ENCODE assay signal across 17 cellular contexts in genomic region chr16:57127037-57127763, GRCh38. TPM values are rescaled to one million over a fixed set of nuclear protein-coding genes. Genes with fewer than 3 reads are reported as not detected.
DNase-seq lines count a peak whose midpoint lies in the region; ATAC-seq and TF ChIP-seq lines count a peak whose summit lies in the region.
"Had no signal": no experiment of that assay in that cellular context is flagged by ENCODE, and none has a peak within 500 bp of the region (broad histone marks: within the 10 kb centered on the region; RNA-seq: fewer than 3 reads in every experiment).

No MANE protein-coding gene starts in this region.

- POLR2A ChIA-PET in activated CD4-positive, alpha-beta memory T cell treated with anti-CD3 and anti-CD28 coated beads, Interleukin-2, amount 10 ng/mL, durations not matched to agents 7 days and 5 days (lab: Charles Lee) = interaction anchor here (0.7 to 1.5 kb wide), 7 partner anchors 8 to 119 kb away, joined by 3 to 10 read pairs (median 3); partner anchors contain the start of genes PSME3IP1 and RSPRY1

- peaks cover 49% of the 10 kb centered on the region for H3K36me3 ChIP-seq in neutrophil

- no peak for TF ChIP-seq CTCF in neutrophil (IDR thresholded peaks at IDR 0.05)

- H3K4me1 ChIP-seq in neutrophil (ENCODE audit: control insufficient read depth in 1 of 2, insufficient read depth in 1 of 2, low read depth in 1 of 2, low read length in 1 of 2) = peaks cover 38 to 58% of the 10 kb centered on the region in 2 experiments

- no peak for DNase-seq in activated CD4-positive, CD25-positive, alpha-beta regulatory T cell (lab: John Stamatoyannopoulos, UW)
- DNase-seq in activated CD4-positive, alpha-beta memory T cell treated with anti-CD3 and anti-CD28 coated beads, Interleukin-2, amount 10 ng/mL, durations not matched to agents 7 days and 5 days = no peak
- no peak for DNase-seq in ureter (ENCODE audit: low spot score)
- no peak for DNase-seq in pons (ENCODE audit: low spot score)
- DNase-seq: Calu3; effector CD4-positive, alpha-beta T cell; GOT3; NCI-H1105 treated with DMSO at 0.1 percent for 48 hours; NCI-H510A treated with DMSO at 0.1 percent for 48 hours; occipital lobe; stimulated activated CD4-positive, alpha-beta T cell treated with anti-CD3 and anti-CD28 coated beads, Interleukin-12 subunit alpha, Interleukin-12 subunit beta, amount 100 ng/mL, for 4 hours; T-helper 9 cell had no signal

- no peak overlapping the region for H3K4me3 ChIP-seq in neutrophil (ENCODE audit: low read depth in 1 of 2, low read length in 1 of 2)

- H3K36me3 Mint-ChIP-seq in activated CD4-positive, alpha-beta memory T cell treated with anti-CD3 and anti-CD28 coated beads, Interleukin-2, amount 10 ng/mL, durations not matched to agents 7 days and 5 days (ENCODE audit: low read depth) = no peaks in the 10 kb centered on the region

- H3K9me3 Mint-ChIP-seq in activated CD4-positive, alpha-beta memory T cell treated with anti-CD3 and anti-CD28 coated beads, Interleukin-2, amount 10 ng/mL, durations not matched to agents 7 days and 5 days = no peaks in the 10 kb centered on the region
- H3K9me3 Mint-ChIP-seq: type B pancreatic cell had no signal

- peak overlapping the region; percentile 53 for H3K27ac Mint-ChIP-seq in activated CD4-positive, alpha-beta memory T cell treated with anti-CD3 and anti-CD28 coated beads, Interleukin-2, amount 10 ng/mL, durations not matched to agents 7 days and 5 days
- H3K27ac Mint-ChIP-seq: type B pancreatic cell had no signal

- peak overlapping the region; percentile 85 for H3K27ac ChIP-seq in neutrophil

- no peaks in the 10 kb centered on the region for H3K27me3 Mint-ChIP-seq in activated CD4-positive, alpha-beta memory T cell treated with anti-CD3 and anti-CD28 coated beads, Interleukin-2, amount 10 ng/mL, durations not matched to agents 7 days and 5 days
- H3K27me3 Mint-ChIP-seq: type B pancreatic cell had no signal

- H3K4me3 Mint-ChIP-seq in activated CD4-positive, alpha-beta memory T cell treated with anti-CD3 and anti-CD28 coated beads, Interleukin-2, amount 10 ng/mL, durations not matched to agents 7 days and 5 days = no peak overlapping the region
- H3K4me3 Mint-ChIP-seq: type B pancreatic cell had no signal

- ATAC-seq in activated CD4-positive, CD25-positive, alpha-beta regulatory T cell treated with anti-CD3 and anti-CD28 coated beads, Interleukin-2, amount 50 U/mL, for 24 hours = peak; percentile 32 to 33
- ATAC-seq in GM21786 (IDR thresholded peaks at IDR 0.05; ENCODE audit: unreplicated experiment) = peak; percentile 70
- no peak for ATAC-seq in HG03442 (IDR thresholded peaks at IDR 0.05; ENCODE audit: unreplicated experiment)

- CTCF ChIA-PET in activated CD4-positive, alpha-beta memory T cell treated with anti-CD3 and anti-CD28 coated beads, Interleukin-2, amount 10 ng/mL, durations not matched to agents 7 days and 5 days (lab: Charles Lee) = interaction anchor here (4.9 kb wide), 1 partner anchor 34 kb away, joined by 17 read pairs; the partner anchor contains the start of gene CPNE2

- no peaks in the 10 kb centered on the region for H3K9me3 ChIP-seq in neutrophil

- no peaks in the 10 kb centered on the region for H3K27me3 ChIP-seq in neutrophil

- H3K4me1 Mint-ChIP-seq in activated CD4-positive, alpha-beta memory T cell treated with anti-CD3 and anti-CD28 coated beads, Interleukin-2, amount 10 ng/mL, durations not matched to agents 7 days and 5 days = peaks cover 71% of the 10 kb centered on the region

RNA-seq across cellular contexts. Expression of gene CPNE2, which starts 34.8 kb away (rescaled TPM):
- 1 to 10 TPM; 4.6 to 4.8 TPM for total RNA-seq in activated CD4-positive, alpha-beta memory T cell treated with anti-CD3 and anti-CD28 coated beads, Interleukin-2, amount 10 ng/mL, durations not matched to agents 7 days and 5 days
- 19.8 TPM for total RNA-seq in ureter

RNA-seq across cellular contexts. Expression of gene PSME3IP1, which starts 58.6 kb away (rescaled TPM):
- total RNA-seq in activated CD4-positive, alpha-beta memory T cell treated with anti-CD3 and anti-CD28 coated beads, Interleukin-2, amount 10 ng/mL, durations not matched to agents 7 days and 5 days = 100 to 1,000 TPM; 112 to 115 TPM
- total RNA-seq in ureter = 122 TPM

RNA-seq across cellular contexts. Expression of gene RSPRY1, which starts 58.9 kb away (rescaled TPM):
- total RNA-seq in activated CD4-positive, alpha-beta memory T cell treated with anti-CD3 and anti-CD28 coated beads, Interleukin-2, amount 10 ng/mL, durations not matched to agents 7 days and 5 days = 10 to 100 TPM; 34.1 to 39.3 TPM
- total RNA-seq in ureter = 44.7 TPM
